Comparison of ENCODE assay signal across 1 cellular context in the genomic region with DNA sequence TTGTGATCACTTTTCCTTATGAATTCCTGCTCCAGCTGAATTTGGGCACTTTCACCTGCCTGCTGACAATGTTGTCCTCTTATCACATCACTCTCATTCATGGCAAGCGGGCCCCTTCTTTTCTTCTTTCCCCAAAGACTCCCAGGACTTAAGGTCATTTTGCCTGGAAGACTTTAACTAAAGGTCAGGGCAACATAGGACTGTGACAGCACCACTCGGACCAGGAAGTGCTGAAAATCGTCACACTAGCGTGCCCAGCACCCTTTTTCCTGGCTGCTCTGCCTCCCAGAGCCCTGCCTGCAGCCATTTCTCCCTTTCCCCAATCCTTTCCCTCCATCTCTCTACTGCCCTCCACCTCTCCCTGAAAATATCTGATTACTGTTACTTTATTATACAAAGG.
TF ChIP-seq lines count a peak whose summit lies in the region.

No MANE protein-coding gene starts in this region.

TF ChIP-seq in HepG2, 621 proteins besides CTCF, POLR2A, EP300 and RAD21:
- TF ChIP-seq ZNF30 (CRISPR knock-in tag; IDR thresholded peaks at IDR 0.05) (no peak), ZNF619 (CRISPR knock-in tag; IDR thresholded peaks at IDR 0.05) (no peak), ZNF496 (CRISPR knock-in tag; IDR thresholded peaks at IDR 0.05; ENCODE audit: insufficient replicate concordance) (no peak), ZBTB49 (CRISPR knock-in tag; IDR thresholded peaks at IDR 0.05; ENCODE audit: borderline replicate concordance) (no peak), XBP1 (CRISPR knock-in tag; IDR thresholded peaks at IDR 0.05) (no peak), ZNF652 (CRISPR knock-in tag; IDR thresholded peaks at IDR 0.05; ENCODE audit: borderline replicate concordance, low read depth) (no peak), KAT7 (CRISPR knock-in tag; IDR thresholded peaks at IDR 0.05; ENCODE audit: borderline replicate concordance) (no peak), MXI1 (IDR thresholded peaks at IDR 0.05; ENCODE audit: borderline replicate concordance, low read depth, low read length) (no peak), ETV5 (CRISPR knock-in tag; IDR thresholded peaks at IDR 0.05; ENCODE audit: borderline replicate concordance) (no peak), PCBP2 (optimal IDR thresholded peaks at IDR 0.05; ENCODE audit: low read depth, low read length, poor library complexity, severe bottlenecking) (no peak), SAFB2 (CRISPR knock-in tag; IDR thresholded peaks at IDR 0.05; ENCODE audit: borderline replicate concordance, low read depth) (no peak), HOXA5 (CRISPR knock-in tag; IDR thresholded peaks at IDR 0.05) (no peak), YEATS4 (CRISPR knock-in tag; IDR thresholded peaks at IDR 0.05; ENCODE audit: borderline replicate concordance) (no peak)
- TF ChIP-seq, protein P1, sequence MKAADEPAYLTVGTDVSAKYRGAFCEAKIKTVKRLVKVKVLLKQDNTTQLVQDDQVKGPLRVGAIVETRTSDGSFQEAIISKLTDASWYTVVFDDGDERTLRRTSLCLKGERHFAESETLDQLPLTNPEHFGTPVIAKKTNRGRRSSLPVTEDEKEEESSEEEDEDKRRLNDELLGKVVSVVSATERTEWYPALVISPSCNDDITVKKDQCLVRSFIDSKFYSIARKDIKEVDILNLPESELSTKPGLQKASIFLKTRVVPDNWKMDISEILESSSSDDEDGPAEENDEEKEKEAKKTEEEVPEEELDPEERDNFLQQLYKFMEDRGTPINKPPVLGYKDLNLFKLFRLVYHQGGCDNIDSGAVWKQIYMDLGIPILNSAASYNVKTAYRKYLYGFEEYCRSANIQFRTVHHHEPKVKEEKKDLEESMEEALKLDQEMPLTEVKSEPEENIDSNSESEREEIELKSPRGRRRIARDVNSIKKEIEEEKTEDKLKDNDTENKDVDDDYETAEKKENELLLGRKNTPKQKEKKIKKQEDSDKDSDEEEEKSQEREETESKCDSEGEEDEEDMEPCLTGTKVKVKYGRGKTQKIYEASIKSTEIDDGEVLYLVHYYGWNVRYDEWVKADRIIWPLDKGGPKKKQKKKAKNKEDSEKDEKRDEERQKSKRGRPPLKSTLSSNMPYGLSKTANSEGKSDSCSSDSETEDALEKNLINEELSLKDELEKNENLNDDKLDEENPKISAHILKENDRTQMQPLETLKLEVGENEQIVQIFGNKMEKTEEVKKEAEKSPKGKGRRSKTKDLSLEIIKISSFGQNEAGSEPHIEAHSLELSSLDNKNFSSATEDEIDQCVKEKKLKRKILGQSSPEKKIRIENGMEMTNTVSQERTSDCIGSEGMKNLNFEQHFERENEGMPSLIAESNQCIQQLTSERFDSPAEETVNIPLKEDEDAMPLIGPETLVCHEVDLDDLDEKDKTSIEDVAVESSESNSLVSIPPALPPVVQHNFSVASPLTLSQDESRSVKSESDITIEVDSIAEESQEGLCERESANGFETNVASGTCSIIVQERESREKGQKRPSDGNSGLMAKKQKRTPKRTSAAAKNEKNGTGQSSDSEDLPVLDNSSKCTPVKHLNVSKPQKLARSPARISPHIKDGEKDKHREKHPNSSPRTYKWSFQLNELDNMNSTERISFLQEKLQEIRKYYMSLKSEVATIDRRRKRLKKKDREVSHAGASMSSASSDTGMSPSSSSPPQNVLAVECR (CRISPR knock-in tag; IDR thresholded peaks at IDR 0.05; ENCODE audit: borderline replicate concordance), result no peak
- TF ChIP-seq, protein P2, sequence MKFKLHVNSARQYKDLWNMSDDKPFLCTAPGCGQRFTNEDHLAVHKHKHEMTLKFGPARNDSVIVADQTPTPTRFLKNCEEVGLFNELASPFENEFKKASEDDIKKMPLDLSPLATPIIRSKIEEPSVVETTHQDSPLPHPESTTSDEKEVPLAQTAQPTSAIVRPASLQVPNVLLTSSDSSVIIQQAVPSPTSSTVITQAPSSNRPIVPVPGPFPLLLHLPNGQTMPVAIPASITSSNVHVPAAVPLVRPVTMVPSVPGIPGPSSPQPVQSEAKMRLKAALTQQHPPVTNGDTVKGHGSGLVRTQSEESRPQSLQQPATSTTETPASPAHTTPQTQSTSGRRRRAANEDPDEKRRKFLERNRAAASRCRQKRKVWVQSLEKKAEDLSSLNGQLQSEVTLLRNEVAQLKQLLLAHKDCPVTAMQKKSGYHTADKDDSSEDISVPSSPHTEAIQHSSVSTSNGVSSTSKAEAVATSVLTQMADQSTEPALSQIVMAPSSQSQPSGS (CRISPR knock-in tag; IDR thresholded peaks at IDR 0.05), result no peak
- TF ChIP-seq, protein P3, sequence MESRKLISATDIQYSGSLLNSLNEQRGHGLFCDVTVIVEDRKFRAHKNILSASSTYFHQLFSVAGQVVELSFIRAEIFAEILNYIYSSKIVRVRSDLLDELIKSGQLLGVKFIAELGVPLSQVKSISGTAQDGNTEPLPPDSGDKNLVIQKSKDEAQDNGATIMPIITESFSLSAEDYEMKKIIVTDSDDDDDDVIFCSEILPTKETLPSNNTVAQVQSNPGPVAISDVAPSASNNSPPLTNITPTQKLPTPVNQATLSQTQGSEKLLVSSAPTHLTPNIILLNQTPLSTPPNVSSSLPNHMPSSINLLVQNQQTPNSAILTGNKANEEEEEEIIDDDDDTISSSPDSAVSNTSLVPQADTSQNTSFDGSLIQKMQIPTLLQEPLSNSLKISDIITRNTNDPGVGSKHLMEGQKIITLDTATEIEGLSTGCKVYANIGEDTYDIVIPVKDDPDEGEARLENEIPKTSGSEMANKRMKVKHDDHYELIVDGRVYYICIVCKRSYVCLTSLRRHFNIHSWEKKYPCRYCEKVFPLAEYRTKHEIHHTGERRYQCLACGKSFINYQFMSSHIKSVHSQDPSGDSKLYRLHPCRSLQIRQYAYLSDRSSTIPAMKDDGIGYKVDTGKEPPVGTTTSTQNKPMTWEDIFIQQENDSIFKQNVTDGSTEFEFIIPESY (CRISPR knock-in tag; IDR thresholded peaks at IDR 0.05), result no peak
